10 cellular contexts compared by ENCODE assay signal in genomic region chr11:117861151-117862018, GRCh38. TPM values are rescaled to one million over a fixed set of nuclear protein-coding genes. Genes with fewer than 3 reads are reported as not detected.
DNase-seq lines count a peak whose midpoint lies in the region; ATAC-seq and TF ChIP-seq lines count a peak whose summit lies in the region.
"Had no signal": no experiment of that assay in that cellular context is flagged by ENCODE, and none has a peak within 500 bp of the region (broad histone marks: within the 10 kb centered on the region; RNA-seq: fewer than 3 reads in every experiment).

No MANE protein-coding gene starts in this region.

- TF ChIP-seq CTCF in CD14-positive monocyte (IDR thresholded peaks at IDR 0.05): no peak
- no peak for TF ChIP-seq CTCF in GM13977 (IDR thresholded peaks at IDR 0.05; ENCODE audit: extremely low read depth, insufficient read depth, missing control alignments)
- no peak for TF ChIP-seq CTCF in HFFc6 (IDR thresholded peaks at IDR 0.05)

- in situ Hi-C loops in GM13977 (cut with MboI; ENCODE audit: low pct_unique_long_range_greater_than_20kb, low sequenced_read_pairs, unreplicated experiment): no loop called here

- peaks cover 29% of the 10 kb centered on the region for H3K4me1 Mint-ChIP-seq in CD14-positive monocyte
- H3K4me1 Mint-ChIP-seq in activated T-helper 17 cell treated with anti-CD3 and anti-CD28 coated beads, Interleukin-2, amount 50 U/mL, for 72 hours: peaks cover 5% of the 10 kb centered on the region
- peaks cover 2% of the 10 kb centered on the region for H3K4me1 Mint-ChIP-seq in activated naive CD4-positive, alpha-beta T cell treated with anti-CD3 and anti-CD28 coated beads, Interleukin-2, amount 10 ng/mL, durations not matched to agents 7 days and 5 days
- H3K4me1 Mint-ChIP-seq in HFFc6 (ENCODE audit: low read depth): no peaks in the 10 kb centered on the region

- DNase-seq in CD14-positive monocyte (ENCODE audit: low spot score) (no peak), NCI-H2029 (lab: John Stamatoyannopoulos, UW) (peak; percentile 80), left lobe of liver (ENCODE audit: low spot score) (no peak), GM13977 (ENCODE audit: low spot score) (no peak), NOMO-1 treated with DMSO at 0.1 percent for 48 hours (lab: John Stamatoyannopoulos, UW; ENCODE audit: unreplicated experiment) (no peak), HFFc6 (no peak)
- no peak for DNase-seq in activated naive CD4-positive, alpha-beta T cell treated with anti-CD3 and anti-CD28 coated beads, Interleukin-2, amount 10 ng/mL, durations not matched to agents 7 days and 5 days

- ATAC-seq in activated T-helper 17 cell treated with anti-CD3 and anti-CD28 coated beads, Interleukin-2, amount 50 U/mL, for 72 hours (replicated peaks): no peak
- ATAC-seq in left lobe of liver: peak; percentile 68

- H3K4me3 Mint-ChIP-seq in CD14-positive monocyte (no peak overlapping the region), HFFc6 (no peak overlapping the region)
- H3K4me3 Mint-ChIP-seq in activated T-helper 17 cell treated with anti-CD3 and anti-CD28 coated beads, Interleukin-2, amount 50 U/mL, for 72 hours: no peak overlapping the region
- H3K4me3 Mint-ChIP-seq in activated naive CD4-positive, alpha-beta T cell treated with anti-CD3 and anti-CD28 coated beads, Interleukin-2, amount 10 ng/mL, durations not matched to agents 7 days and 5 days: no peak overlapping the region

- H3K27me3 Mint-ChIP-seq in CD14-positive monocyte (ENCODE audit: low read depth in 3 of 3) (peaks cover 1 to 5% (median 1%) of the 10 kb centered on the region in 3 donors), HFFc6 (ENCODE audit: insufficient read depth) (peaks cover 39% of the 10 kb centered on the region)
- peaks cover 12% of the 10 kb centered on the region for H3K27me3 Mint-ChIP-seq in activated T-helper 17 cell treated with anti-CD3 and anti-CD28 coated beads, Interleukin-2, amount 50 U/mL, for 72 hours
- H3K27me3 Mint-ChIP-seq in activated naive CD4-positive, alpha-beta T cell treated with anti-CD3 and anti-CD28 coated beads, Interleukin-2, amount 10 ng/mL, durations not matched to agents 7 days and 5 days: peaks cover 31% of the 10 kb centered on the region

- H3K27ac Mint-ChIP-seq in CD14-positive monocyte: peak overlapping the region in 4 of 7 donors; percentile 21 to 68 (median 45)
- H3K27ac Mint-ChIP-seq in activated T-helper 17 cell treated with anti-CD3 and anti-CD28 coated beads, Interleukin-2, amount 50 U/mL, for 72 hours: peak overlapping the region; percentile 58
- no peak overlapping the region for H3K27ac Mint-ChIP-seq in activated naive CD4-positive, alpha-beta T cell treated with anti-CD3 and anti-CD28 coated beads, Interleukin-2, amount 10 ng/mL, durations not matched to agents 7 days and 5 days
- no peak overlapping the region for H3K27ac Mint-ChIP-seq in HFFc6

- intact Hi-C loops in CD14-positive monocyte (cut with micrococcal nuclease): no loop called here

- H3K36me3 Mint-ChIP-seq in CD14-positive monocyte (no peaks in the 10 kb centered on the region), HFFc6 (ENCODE audit: low read depth) (no peaks in the 10 kb centered on the region)
- no peaks in the 10 kb centered on the region for H3K36me3 Mint-ChIP-seq in activated T-helper 17 cell treated with anti-CD3 and anti-CD28 coated beads, Interleukin-2, amount 50 U/mL, for 72 hours (ENCODE audit: low read depth)
- H3K36me3 Mint-ChIP-seq in activated naive CD4-positive, alpha-beta T cell treated with anti-CD3 and anti-CD28 coated beads, Interleukin-2, amount 10 ng/mL, durations not matched to agents 7 days and 5 days: no peaks in the 10 kb centered on the region

- H3K9me3 Mint-ChIP-seq in CD14-positive monocyte (peaks cover 0 to 1% (median 0%) of the 10 kb centered on the region in 7 donors), HFFc6 (no peaks in the 10 kb centered on the region)
- no peaks in the 10 kb centered on the region for H3K9me3 Mint-ChIP-seq in activated T-helper 17 cell treated with anti-CD3 and anti-CD28 coated beads, Interleukin-2, amount 50 U/mL, for 72 hours
- no peaks in the 10 kb centered on the region for H3K9me3 Mint-ChIP-seq in activated naive CD4-positive, alpha-beta T cell treated with anti-CD3 and anti-CD28 coated beads, Interleukin-2, amount 10 ng/mL, durations not matched to agents 7 days and 5 days

- CTCF ChIA-PET in activated naive CD4-positive, alpha-beta T cell treated with anti-CD3 and anti-CD28 coated beads, Interleukin-2, amount 10 ng/mL, durations not matched to agents 7 days and 5 days (lab: Charles Lee): interaction anchor here (1.0 to 3.3 kb wide), 4 partner anchors 54 to 192 kb away, joined by 3 to 12 read pairs (median 4); no protein-coding TSS in a partner anchor

RNA-seq across cellular contexts. Expression of gene FXYD6, which starts 15.1 kb away (rescaled TPM):
- polyA plus RNA-seq in CD14-positive monocyte: 10 to 100 TPM; 36.4 to 44.1 TPM
- under 1 TPM in 1 of 2 donors, not detected in 1; 0.19 TPM for total RNA-seq in activated T-helper 17 cell treated with anti-CD3 and anti-CD28 coated beads, Interleukin-2, amount 50 U/mL, for 72 hours
- 10.4 TPM for total RNA-seq in left lobe of liver
- total RNA-seq in HFFc6 (2021; fragmentation: NEBNext Ultra II Directional; extraction: Animal tissue kit (Norgen Biotek cat#: 25700)): not detected
- polyA plus RNA-seq: BJ had no signal

RNA-seq across cellular contexts. Expression of gene FXYD2, which starts 36.8 kb away (rescaled TPM):
- polyA plus RNA-seq in CD14-positive monocyte: 1 to 10 TPM; 2.5 to 4.4 TPM
- total RNA-seq in activated T-helper 17 cell treated with anti-CD3 and anti-CD28 coated beads, Interleukin-2, amount 50 U/mL, for 72 hours: 1 to 10 TPM in 1 of 2 donors, not detected in 1; 1.4 TPM
- 13.6 TPM for total RNA-seq in left lobe of liver
- total RNA-seq in HFFc6 (2021; fragmentation: NEBNext Ultra II Directional; extraction: Animal tissue kit (Norgen Biotek cat#: 25700)): under 1 TPM in 1 of 6 experiments, not detected in 5; 0.40 TPM
- total RNA-seq: PC-9 had no signal
- polyA plus RNA-seq: BJ had no signal

Comparison
In these comparisons a context has a peak if more than half of its experiments do, and no peak if none do; other contexts are left out.
1. H3K27ac Mint-ChIP-seq: peak in CD14-positive monocyte (4 of 7) and activated T-helper 17 cell treated with anti-CD3 and anti-CD28 coated beads, Interleukin-2, amount 50 U/mL, for 72 hours (single experiment); none in activated naive CD4-positive, alpha-beta T cell treated with anti-CD3 and anti-CD28 coated beads, Interleukin-2, amount 10 ng/mL, durations not matched to agents 7 days and 5 days (single experiment) and HFFc6 (single experiment).